ENCODE assay signal across 8 cellular contexts in the genomic region with DNA sequence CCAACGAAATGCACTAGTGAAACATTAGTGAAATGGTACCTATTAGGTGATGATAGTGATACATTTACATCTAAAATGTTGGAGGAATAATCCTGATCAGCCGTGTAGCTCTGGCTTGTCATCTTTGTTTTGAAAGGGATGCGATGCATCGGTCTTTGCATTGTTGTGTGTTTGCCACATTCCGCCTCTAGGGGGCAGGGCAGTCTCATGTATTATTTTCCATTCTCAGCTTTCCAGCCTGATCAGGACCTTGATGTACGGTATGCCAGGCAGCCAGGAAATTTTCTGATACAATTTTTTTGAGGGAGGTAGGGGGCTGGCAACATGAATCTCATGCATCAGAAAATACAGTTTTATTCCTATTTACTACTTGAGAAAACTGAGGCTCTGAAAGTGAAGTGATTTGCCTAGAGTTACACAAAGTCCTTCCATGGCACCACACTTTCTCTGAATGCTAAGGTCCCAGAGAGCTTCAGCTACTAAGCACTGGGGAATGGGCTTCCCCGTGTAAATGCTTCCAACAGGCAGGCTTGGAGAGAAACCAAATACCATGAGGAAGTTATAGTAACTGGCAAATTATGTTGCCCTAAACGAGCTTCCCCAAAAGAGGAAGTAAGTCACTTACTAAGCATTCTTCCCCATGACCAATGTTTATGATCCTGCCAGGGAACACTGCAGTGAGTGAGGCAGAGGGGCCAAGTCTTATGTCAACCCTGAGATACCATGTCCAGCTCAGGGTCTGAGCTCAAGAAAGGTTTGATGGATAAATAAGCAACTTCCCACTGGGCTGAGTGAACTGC. TPM values are rescaled to one million over a fixed set of nuclear protein-coding genes. Genes with fewer than 3 reads are reported as not detected.
DNase-seq lines count a peak whose midpoint lies in the region; ATAC-seq and TF ChIP-seq lines count a peak whose summit lies in the region.

No MANE protein-coding gene starts in this region.

- DNase-seq in NCI-H2227 treated with DMSO at 0.1 percent for 48 hours (lab: John Stamatoyannopoulos, UW) (peak; percentile 75), dorsolateral prefrontal cortex (peak in 9 of 10 donors; percentile 63 to 86 (median 74)), lung (ENCODE audit: low spot score) (peak; percentile 71)
- peak; percentile 17 to 40 for DNase-seq in activated CD4-positive, alpha-beta T cell treated with anti-CD3 and anti-CD28 coated beads, Interleukin-2, amount 50 U/mL, for 24 hours (ENCODE audit: low read depth in 1 of 2, low spot score in 1 of 2)
- peak; percentile 40 to 48 for DNase-seq in stimulated activated CD8-positive, alpha-beta memory T cell treated with anti-CD3 and anti-CD28 coated beads, Interleukin-2, amount 100 ng/mL, for 48 hours (ENCODE audit: low read depth in 2 of 2)

- peaks cover 0 to 77% (median 11%) of the 10 kb centered on the region in 45 donors for H3K27me3 ChIP-seq in dorsolateral prefrontal cortex
- no peaks in the 10 kb centered on the region for H3K27me3 ChIP-seq in lung (ENCODE audit: control insufficient read depth, insufficient read depth)

- H3K4me1 ChIP-seq in lung (ENCODE audit: control insufficient read depth in 2 of 2, insufficient read depth in 2 of 2, low read length in 2 of 2), result no peaks in the 10 kb centered on the region

- H3K36me3 ChIP-seq in lung (ENCODE audit: control insufficient read depth in 2 of 2, insufficient read depth in 2 of 2, low read length in 2 of 2), result no peaks in the 10 kb centered on the region

- intact Hi-C loops in dorsolateral prefrontal cortex (cut with DNase I), result loop anchor here in 1 of 2 donors (5.0 to 10.0 kb wide), 2 partner anchors 88 to 124 kb away; partner anchors contain the start of gene KDM5C

- H3K4me3 ChIP-seq in dorsolateral prefrontal cortex (peak overlapping the region in 2 of 59 donors; percentile 3 to 22), lung (no peak overlapping the region)

- H3K27ac ChIP-seq in C4-2B (peak overlapping the region; percentile 53), dorsolateral prefrontal cortex (no peak overlapping the region), lung (ENCODE audit: low read depth in 1 of 2, low read length in 1 of 2) (no peak overlapping the region)

- WGBS in lung, 2 donors, result 3 to 6% methylated on average over 8 of the region's 8 CpGs

- no peaks in the 10 kb centered on the region for H3K9me3 ChIP-seq in lung (ENCODE audit: control insufficient read depth in 2 of 2, insufficient read depth in 1 of 2, low read length in 1 of 2)

- TF ChIP-seq CTCF in C4-2B (conservative IDR thresholded peaks at IDR 0.05) (peak; percentile 78), dorsolateral prefrontal cortex (IDR thresholded peaks at IDR 0.05 in 54 of 56, conservative IDR thresholded peaks at IDR 0.05 in 2 of 56; ENCODE audit: low read depth in 1 of 56, partially characterized antibody in 56 of 56) (peak; percentile 57 to 96 (median 87)), lung (IDR thresholded peaks at IDR 0.05; ENCODE audit: control extremely low read depth, extremely low read depth) (peak; percentile 71)

- ATAC-seq in GM19395 (IDR thresholded peaks at IDR 0.05; ENCODE audit: unreplicated experiment) (peak; percentile 64), lung (ENCODE audit: insufficient read depth, low FRiP score) (peak; percentile 80), GM19328 (IDR thresholded peaks at IDR 0.05; ENCODE audit: unreplicated experiment) (no peak)

RNA-seq across cellular contexts. Expression of gene IQSEC2, which starts 31.8 kb away (rescaled TPM):
- 100 to 1,000 TPM in 94 of 120 experiments, 10 to 100 TPM in 26; 38.4 to 158 (median 113) TPM for total RNA-seq in dorsolateral prefrontal cortex
- 10 to 100 TPM; 10.3 to 24.5 TPM for total RNA-seq in lung
- 10 to 100 TPM in 1 of 2 donors, 1 to 10 TPM in 1; 9.0 to 24.6 TPM for polyA plus RNA-seq in lung
